1 cellular context compared by ENCODE assay signal in genomic region chr11:831132-831864, GRCh38.
TF ChIP-seq lines count a peak whose summit lies in the region.

No MANE protein-coding gene starts in this region.

TF ChIP-seq in HepG2, 621 proteins besides CTCF, POLR2A, EP300 and RAD21:
- TF ChIP-seq ZNF883 (CRISPR knock-in tag; IDR thresholded peaks at IDR 0.05; ENCODE audit: not compliant biosample characterization) (peak; percentile 9), TGIF2 (CRISPR knock-in tag; IDR thresholded peaks at IDR 0.05) (no peak), ZSCAN21 (CRISPR knock-in tag; IDR thresholded peaks at IDR 0.05; ENCODE audit: borderline replicate concordance) (0 out of 2 replicates have a peak, but pooled peaks have one; percentile 1)
